ENCODE assay signal across 14 cellular contexts in the genomic region with DNA sequence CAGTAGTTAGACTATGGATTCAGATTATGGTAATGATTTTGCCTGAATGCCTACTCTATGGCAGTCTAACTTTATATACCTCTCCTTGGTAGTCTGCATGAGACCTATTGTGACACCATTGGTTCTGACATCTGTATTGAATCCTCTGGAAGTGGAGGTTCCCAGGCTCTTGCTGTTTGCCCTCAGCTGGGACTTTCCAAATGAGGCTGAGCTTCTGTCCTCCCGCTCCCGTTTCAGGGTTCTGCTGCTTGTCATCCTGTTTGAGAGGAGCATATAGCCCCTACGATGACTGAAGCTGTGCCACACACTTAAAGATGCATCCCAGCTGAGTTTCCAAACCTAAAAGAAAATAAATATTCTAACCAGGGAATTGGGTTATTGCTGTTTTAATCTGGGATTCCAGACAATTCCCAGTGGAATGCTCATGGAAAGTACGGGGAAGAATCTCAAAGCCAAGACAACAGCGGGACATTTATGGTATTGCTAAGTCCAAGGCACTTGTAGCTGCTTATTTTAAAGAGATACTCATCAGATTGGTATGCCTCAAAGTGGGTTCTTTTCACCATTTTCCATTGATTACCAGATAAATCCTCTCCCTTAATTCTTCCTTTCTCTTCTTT.
A peak's percentile ranks its signal among the peaks of the same experiment; 100 is the strongest.
DNase-seq lines count a peak whose midpoint lies in the region; ATAC-seq, FAIRE-seq and TF ChIP-seq lines count a peak whose summit lies in the region.
"Had no signal": no experiment of that assay in that cellular context is flagged by ENCODE, and none has a peak within 500 bp of the region (broad histone marks: within the 10 kb centered on the region; RNA-seq: fewer than 3 reads in every experiment).

No MANE protein-coding gene starts in this region.

- POLR2A ChIA-PET in HepG2 (lab: Yijun Ruan, JAX), result no interaction called here

- CTCF ChIA-PET in HepG2 (lab: Yijun Ruan, JAX; ENCODE audit: low intra/inter-chr PET ratio, low total read pairs), result no interaction called here
- CTCF ChIA-PET in activated naive CD4-positive, alpha-beta T cell treated with anti-CD3 and anti-CD28 coated beads for 36 hours (lab: Charles Lee), result no interaction called here

- H4K20me1 ChIP-seq in HepG2 (ENCODE audit: insufficient read depth, low read length), result no peaks in the 10 kb centered on the region

- no TSS peak for BruUV-seq in HepG2 (replicated peaks; lab: Mats Ljungman, UMichigan)

- H3K4me2 ChIP-seq in HepG2 (ENCODE audit: low read depth, low read length), result no peak overlapping the region

- H3K4me3 ChIP-seq in liver (ENCODE audit: low read depth in 1 of 3, low read length in 3 of 3), result no peak overlapping the region
- H3K4me3 ChIP-seq in HepG2 (replicated peaks in 1 of 3; ENCODE audit: insufficient read depth in 1 of 3, low read depth in 2 of 3, low read length in 3 of 3), result no peak overlapping the region
- H3K4me3 ChIP-seq: thyroid gland had no signal

- no peak overlapping the region for H3K4me3 Mint-ChIP-seq in naive B cell
- H3K4me3 Mint-ChIP-seq in activated naive CD4-positive, alpha-beta T cell treated with anti-CD3 and anti-CD28 coated beads for 36 hours, result no peak overlapping the region
- H3K4me3 Mint-ChIP-seq: activated naive CD8-positive, alpha-beta T cell treated with anti-CD3 and anti-CD28 coated beads, Interleukin-2, amount 50 U/mL, for 24 hours; neural crest cell had no signal

- no peaks in the 10 kb centered on the region for H3K79me2 ChIP-seq in HepG2 (ENCODE audit: insufficient read depth, low read length)

- H3K36me3 ChIP-seq in liver (ENCODE audit: control insufficient read depth in 4 of 4, insufficient read depth in 3 of 4, low read depth in 1 of 4, low read length in 3 of 4) (peaks cover 6 to 23% (median 11%) of the 10 kb centered on the region in 4 donors), HepG2 (replicated peaks in 1 of 2; ENCODE audit: control insufficient read depth in 1 of 2, insufficient read depth in 2 of 2, low read length in 2 of 2) (no peaks in the 10 kb centered on the region; a peak in 1 of 5 replicates)

- WGBS in liver, result 72% methylated on average over 5 of the region's 5 CpGs
- 80% methylated on average over 5 of the region's 5 CpGs for WGBS in HepG2 (ENCODE audit: low lambda C conversion rate)

- H3K9ac ChIP-seq in liver (ENCODE audit: low read depth in 1 of 2, low read length in 2 of 2) (no peak overlapping the region), HepG2 (ENCODE audit: insufficient read depth, low read depth, low read length) (no peak overlapping the region)

- no peaks in the 10 kb centered on the region for H3K9me3 ChIP-seq in liver (ENCODE audit: control insufficient read depth in 4 of 4, low read length in 3 of 4)
- no peaks in the 10 kb centered on the region for H3K9me3 ChIP-seq in HepG2 (ENCODE audit: low read length)
- H3K9me3 ChIP-seq: thyroid gland had no signal

- ATAC-seq in HepG2 (no peak), naive B cell (ENCODE audit: low read depth in 2 of 2) (no peak), GM21529 (IDR thresholded peaks at IDR 0.05; ENCODE audit: unreplicated experiment) (no peak)
- ATAC-seq: activated naive CD8-positive, alpha-beta T cell treated with anti-CD3 and anti-CD28 coated beads, Interleukin-2, amount 50 U/mL, for 24 hours had no signal

- TF ChIP-seq CTCF in liver (IDR thresholded peaks at IDR 0.05; ENCODE audit: low read depth, low read length, missing input control), result no peak
- no peak for TF ChIP-seq CTCF in HepG2 (CRISPR knock-in tag; IDR thresholded peaks at IDR 0.05)

- peaks cover 49 to 56% (median 55%) of the 10 kb centered on the region in 3 donors for H3K4me1 Mint-ChIP-seq in naive B cell
- H3K4me1 Mint-ChIP-seq in activated naive CD4-positive, alpha-beta T cell treated with anti-CD3 and anti-CD28 coated beads for 36 hours (ENCODE audit: low read depth), result peaks cover 16% of the 10 kb centered on the region

- peaks cover 12 to 18% of the 10 kb centered on the region in 2 donors for H3K36me3 Mint-ChIP-seq in naive B cell
- peaks cover 39% of the 10 kb centered on the region for H3K36me3 Mint-ChIP-seq in activated naive CD4-positive, alpha-beta T cell treated with anti-CD3 and anti-CD28 coated beads for 36 hours (ENCODE audit: low read depth)

- no peak for DNase-seq in HepG2 (ENCODE audit: low spot score)
- no peak for DNase-seq in naive B cell
- no peak for DNase-seq in GM12891 (ENCODE audit: insufficient read length, low spot score)
- no peak for DNase-seq in activated naive CD4-positive, alpha-beta T cell treated with anti-CD3 and anti-CD28 coated beads for 36 hours
- DNase-seq in frontal cortex (ENCODE audit: low spot score in 2 of 2), result no peak
- DNase-seq: activated CD4-positive, alpha-beta T cell treated with anti-CD3 and anti-CD28 coated beads for 1 hour; activated naive CD8-positive, alpha-beta T cell treated with anti-CD3 and anti-CD28 coated beads, Interleukin-2, amount 50 U/mL, for 24 hours; activated T-cell treated with anti-CD3 and anti-CD28 coated beads for 4 hours; thyroid gland had no signal

- peaks cover 0 to 2% (median 0%) of the 10 kb centered on the region in 7 donors for H3K9me3 Mint-ChIP-seq in naive B cell
- H3K9me3 Mint-ChIP-seq in activated naive CD4-positive, alpha-beta T cell treated with anti-CD3 and anti-CD28 coated beads for 36 hours, result no peaks in the 10 kb centered on the region
- H3K9me3 Mint-ChIP-seq: activated naive CD8-positive, alpha-beta T cell treated with anti-CD3 and anti-CD28 coated beads, Interleukin-2, amount 50 U/mL, for 24 hours; neural crest cell had no signal

- in situ Hi-C loops in HepG2 (cut with HindIII; ENCODE audit: extremely low pct_ligation_motif_present, low pct_unique_long_range_greater_than_20kb), result no loop called here

- H2AFZ ChIP-seq in HepG2 (ENCODE audit: low read length), result no peak overlapping the region

- peak overlapping the region in 4 of 6 donors; percentile 7 to 67 (median 56) for H3K27ac Mint-ChIP-seq in naive B cell
- no peak overlapping the region for H3K27ac Mint-ChIP-seq in activated naive CD4-positive, alpha-beta T cell treated with anti-CD3 and anti-CD28 coated beads for 36 hours

- TF ChIP-seq EP300 in HepG2 (IDR thresholded peaks at IDR 0.05; ENCODE audit: low read depth in 2 of 2, low read length in 2 of 2), result no peak
- TF ChIP-seq EP300 in HepG2 (CRISPR knock-in tag; IDR thresholded peaks at IDR 0.05; ENCODE audit: borderline replicate concordance), result no peak

- TF ChIP-seq POLR2A in HepG2 (IDR thresholded peaks at IDR 0.05; ENCODE audit: insufficient read depth in 1 of 2, low read depth in 2 of 2, low read length in 2 of 2) (no peak), GM12891 (IDR thresholded peaks at IDR 0.05; ENCODE audit: low read depth, low read length) (no peak)

- FAIRE-seq in HepG2 (lab: Jason Lieb, UNC), result no peak
- no peak for FAIRE-seq in GM12891 (lab: Jason Lieb, UNC)
- FAIRE-seq in frontal cortex (lab: Jason Lieb, UNC), result no peak
- FAIRE-seq: HTR-8/SVneo had no signal

- no peaks in the 10 kb centered on the region for H3K4me1 ChIP-seq in liver (ENCODE audit: control insufficient read depth in 4 of 4, insufficient read depth in 4 of 4, low read length in 3 of 4)
- H3K4me1 ChIP-seq in HepG2 (ENCODE audit: insufficient read depth, low read length), result no peaks in the 10 kb centered on the region

- TF ChIP-seq RAD21 in liver (IDR thresholded peaks at IDR 0.05), result no peak
- TF ChIP-seq RAD21 in HepG2 (CRISPR knock-in tag; IDR thresholded peaks at IDR 0.05), result no peak

- H3K27ac ChIP-seq in liver (ENCODE audit: low read depth in 1 of 2, low read length in 2 of 2), result no peak overlapping the region
- no peak overlapping the region for H3K27ac ChIP-seq in HepG2 (ENCODE audit: extremely low read length, insufficient read depth, low read length)
- H3K27ac ChIP-seq in cingulate gyrus (ENCODE audit: low read depth, low read length), result peak overlapping the region; percentile 58

- intact Hi-C loops in HepG2 (cut with micrococcal nuclease; ENCODE audit: unreplicated experiment), result no loop called here
- intact Hi-C loops in activated naive CD4-positive, alpha-beta T cell treated with anti-CD3 and anti-CD28 coated beads for 36 hours (cut with micrococcal nuclease), result no loop called here

- no peaks in the 10 kb centered on the region for H3K27me3 ChIP-seq in liver (ENCODE audit: control insufficient read depth in 4 of 4, insufficient read depth in 4 of 4, low read length in 3 of 4)
- no peaks in the 10 kb centered on the region for H3K27me3 ChIP-seq in HepG2 (ENCODE audit: control insufficient read depth in 1 of 2, insufficient read depth in 2 of 2, low read length in 2 of 2)
- H3K27me3 ChIP-seq: thyroid gland had no signal

- no peaks in the 10 kb centered on the region for H3K27me3 Mint-ChIP-seq in naive B cell
- H3K27me3 Mint-ChIP-seq in activated naive CD4-positive, alpha-beta T cell treated with anti-CD3 and anti-CD28 coated beads for 36 hours (ENCODE audit: low read depth), result no peaks in the 10 kb centered on the region
- H3K27me3 Mint-ChIP-seq: activated naive CD8-positive, alpha-beta T cell treated with anti-CD3 and anti-CD28 coated beads, Interleukin-2, amount 50 U/mL, for 24 hours had no signal

TF ChIP-seq in liver, 16 proteins besides CTCF, POLR2A, EP300 and RAD21 (continues in another document):
- TF ChIP-seq, protein P1, sequence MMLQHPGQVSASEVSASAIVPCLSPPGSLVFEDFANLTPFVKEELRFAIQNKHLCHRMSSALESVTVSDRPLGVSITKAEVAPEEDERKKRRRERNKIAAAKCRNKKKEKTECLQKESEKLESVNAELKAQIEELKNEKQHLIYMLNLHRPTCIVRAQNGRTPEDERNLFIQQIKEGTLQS (IDR thresholded peaks at IDR 0.05), result no peak

TF ChIP-seq in HepG2, 621 proteins besides CTCF, POLR2A, EP300 and RAD21:
- TF ChIP-seq ZNF138 (CRISPR knock-in tag; IDR thresholded peaks at IDR 0.05; ENCODE audit: low read depth), result no peak

TF ChIP-seq in GM12891, 5 proteins besides CTCF, POLR2A, EP300 and RAD21:
- TF ChIP-seq PAX5 (IDR thresholded peaks at IDR 0.05; ENCODE audit: insufficient read depth, low read length, severe bottlenecking) (no peak), POLR2AphosphoS5 (IDR thresholded peaks at IDR 0.05; ENCODE audit: low read depth, low read length) (no peak), TAF1 (IDR thresholded peaks at IDR 0.05; ENCODE audit: low read depth, low read length) (no peak), POU2F2 (IDR thresholded peaks at IDR 0.05; ENCODE audit: low read depth, low read length) (no peak), SPI1 (IDR thresholded peaks at IDR 0.05; ENCODE audit: low read depth, low read length) (no peak)
